13 cellular contexts compared by ENCODE assay signal in the genomic region with DNA sequence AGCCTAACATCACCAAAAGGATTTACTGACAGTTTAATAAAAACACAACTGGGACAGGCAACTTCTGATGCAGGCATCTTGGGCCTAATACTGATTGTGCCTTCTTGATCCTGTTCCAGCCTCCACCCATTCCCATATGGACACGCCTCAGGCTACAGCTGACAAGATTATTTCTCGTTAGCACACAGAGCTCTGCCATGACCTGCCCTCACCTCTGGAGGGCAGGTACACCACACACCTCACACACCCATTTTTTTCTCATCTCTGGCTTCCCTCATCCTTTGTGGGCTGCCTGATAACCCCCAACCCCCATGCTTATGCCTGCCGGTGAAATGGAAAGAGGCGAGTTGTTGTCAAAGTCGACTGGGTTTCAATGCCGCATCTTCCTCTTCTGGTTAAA.
A peak's percentile ranks its signal among the peaks of the same experiment; 100 is the strongest.
DNase-seq lines count a peak whose midpoint lies in the region; ATAC-seq and TF ChIP-seq lines count a peak whose summit lies in the region.
"Had no signal": no experiment of that assay in that cellular context is flagged by ENCODE, and none has a peak within 500 bp of the region (broad histone marks: within the 10 kb centered on the region; RNA-seq: fewer than 3 reads in every experiment).

No MANE protein-coding gene starts in this region.

- peak; percentile 68 for DNase-seq in H7
- peak; percentile 51 for DNase-seq in NCI-H226
- DNase-seq in epithelial cell of esophagus (ENCODE audit: low read depth) = peak; percentile 69
- no peak for DNase-seq in NCI-H1048 (lab: John Stamatoyannopoulos, UW)
- no peak for DNase-seq in NCI-H345 treated with DMSO at 0.1 percent for 48 hours (lab: John Stamatoyannopoulos, UW; ENCODE audit: unreplicated experiment)
- DNase-seq: activated T-cell treated with anti-CD3 and anti-CD28 coated beads, Interleukin-2, amount 50 U/mL, for 1 hour; Calu3; NCI-H146; occipital lobe had no signal

- ATAC-seq in GM21576 (IDR thresholded peaks at IDR 0.05; ENCODE audit: unreplicated experiment) = no peak
- ATAC-seq: stimulated activated memory B cell treated with anti-CD40 and anti-IgM and Interleukin-4, amounts not matched to agents 10 μg/mL and 1 μg/mL and 100 μg/mL, for 72 hours had no signal

- no peaks in the 10 kb centered on the region for H3K27me3 ChIP-seq in H7 (ENCODE audit: control insufficient read depth, insufficient read depth, low read length)
- H3K27me3 ChIP-seq in neutrophil = no peaks in the 10 kb centered on the region

- no peaks in the 10 kb centered on the region for H3K36me3 ChIP-seq in H7 (replicated peaks; ENCODE audit: control insufficient read depth, insufficient read depth, low read length)
- H3K36me3 ChIP-seq in neutrophil = no peaks in the 10 kb centered on the region

- TF ChIP-seq CTCF in epithelial cell of esophagus (IDR thresholded peaks at IDR 0.05; ENCODE audit: insufficient read depth, low read depth, low read length, missing control alignments) (peak; percentile 46), neutrophil (IDR thresholded peaks at IDR 0.05) (no peak)

- H3K4me3 ChIP-seq in H7 (ENCODE audit: insufficient read depth, low read depth, low read length) (no peak overlapping the region), epithelial cell of esophagus (ENCODE audit: low read length) (no peak overlapping the region), neutrophil (ENCODE audit: low read depth in 1 of 2, low read length in 1 of 2) (no peak overlapping the region)

- H3K27ac ChIP-seq in neutrophil = peak overlapping the region; percentile 48
- H3K27ac ChIP-seq: VCaP had no signal

- H3K4me1 ChIP-seq in neutrophil (ENCODE audit: control insufficient read depth in 1 of 2, insufficient read depth in 1 of 2, low read depth in 1 of 2, low read length in 1 of 2) = peaks cover 48 to 52% of the 10 kb centered on the region in 2 experiments

- H3K9me3 ChIP-seq in neutrophil = no peaks in the 10 kb centered on the region

Comparison
In these comparisons a context has a peak if more than half of its experiments do, and no peak if none do; other contexts are left out.
1. DNase-seq: peak in H7 (single experiment), NCI-H226 (single experiment) and epithelial cell of esophagus (single experiment); none in NCI-H1048 (single experiment) and NCI-H345 treated with DMSO at 0.1 percent for 48 hours (single experiment).